Comparison of ENCODE assay signal across 27 cellular contexts in the genomic region with DNA sequence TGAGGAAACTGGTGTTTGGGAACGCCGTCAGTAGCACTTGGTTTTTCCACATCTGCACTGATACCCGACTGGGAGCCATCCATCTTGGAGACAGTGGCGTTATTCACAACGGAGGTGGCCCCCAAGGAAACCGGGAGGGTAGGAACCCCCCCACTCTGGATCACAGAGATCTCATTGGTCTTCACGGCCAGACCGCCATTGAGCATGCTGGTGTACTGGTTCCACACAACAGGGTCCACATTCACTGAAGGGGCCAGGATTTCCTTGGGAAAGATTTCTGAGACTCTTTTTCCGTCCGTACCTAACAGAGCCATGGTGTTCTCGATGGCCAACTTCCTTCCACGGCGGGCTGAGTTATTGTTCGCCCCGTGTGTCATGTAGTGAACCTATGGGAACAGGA. TPM values are rescaled to one million over a fixed set of nuclear protein-coding genes. Genes with fewer than 3 reads are reported as not detected.
"Had no signal": no experiment of that assay in that cellular context is flagged by ENCODE, and none has a peak within 500 bp of the region (broad histone marks: within the 10 kb centered on the region; RNA-seq: fewer than 3 reads in every experiment).

No MANE protein-coding gene starts in this region.

- H3K36me3 ChIP-seq: brain microvascular endothelial cell, esophagus squamous epithelium, gastroesophageal sphincter, heart right ventricle had no signal

- H3K9me3 Mint-ChIP-seq: activated CD8-positive, alpha-beta T cell treated with anti-CD3 and anti-CD28 coated beads for 36 hours; activated T-cell treated with anti-CD3 and anti-CD28 coated beads, Interleukin-2, amount 50 U/mL, for 4 hours; activated T-helper 17 cell treated with anti-CD3 and anti-CD28 coated beads, Interleukin-2, amount 50 U/mL, for 72 hours; central memory CD8-positive, alpha-beta T cell; dendritic cell treated with granulocyte-macrophage colony-stimulating factor and Interleukin-4, amounts not matched to agents 40 ng/mL and 50 ng/mL, for 4 days had no signal

- H3K27ac ChIP-seq: brain microvascular endothelial cell, coronary artery, dorsolateral prefrontal cortex, epithelial cell of prostate, esophagus squamous epithelium, gastroesophageal sphincter, heart right ventricle had no signal

- H3K27me3 Mint-ChIP-seq: activated CD8-positive, alpha-beta T cell treated with anti-CD3 and anti-CD28 coated beads for 36 hours; activated naive CD8-positive, alpha-beta T cell; central memory CD8-positive, alpha-beta T cell; dendritic cell treated with granulocyte-macrophage colony-stimulating factor and Interleukin-4, amounts not matched to agents 40 ng/mL and 50 ng/mL, for 4 days had no signal

- H3K36me3 Mint-ChIP-seq: activated naive CD8-positive, alpha-beta T cell had no signal

- H3K27me3 ChIP-seq: brain microvascular endothelial cell, dorsolateral prefrontal cortex, esophagus squamous epithelium, gastroesophageal sphincter had no signal

- DNase-seq: activated CD4-positive, alpha-beta T cell treated with anti-CD3 and anti-CD28 coated beads for 1 hour; activated CD4-positive, alpha-beta T cell treated with anti-CD3 and anti-CD28 coated beads for 48 hours; activated CD4-positive, alpha-beta T cell treated with anti-CD3 and anti-CD28 coated beads, Interleukin-2, amount 50 U/mL, for 1 hour; activated CD4-positive, alpha-beta T cell treated with anti-CD3 and anti-CD28 coated beads, Interleukin-2, amount 50 U/mL, for 48 hours; activated CD8-positive, alpha-beta memory T cell treated with anti-CD3 and anti-CD28 coated beads for 24 hours; activated CD8-positive, alpha-beta T cell treated with anti-CD3 and anti-CD28 coated beads for 36 hours; activated effector memory CD4-positive, alpha-beta T cell treated with Interleukin-2 at 50 U/mL for 16 hours; activated gamma-delta T cell treated with Interleukin-2 at 50 U/mL for 16 hours; activated naive CD4-positive, alpha-beta T cell treated with anti-CD3 and anti-CD28 coated beads, Interleukin-2, amount 50 U/mL, for 16 hours; activated naive CD4-positive, alpha-beta T cell treated with Interleukin-2 at 50 U/mL for 16 hours; activated T-cell treated with anti-CD3 and anti-CD28 coated beads, Interleukin-2, amount 50 U/mL, for 4 hours; amniotic stem cell; anterior cingulate cortex; brain microvascular endothelial cell; dorsolateral prefrontal cortex; effector memory CD4-positive, alpha-beta T cell; esophagus squamous epithelium; foreskin melanocyte; heart right ventricle; T-helper 2 cell had no signal

- H3K4me1 Mint-ChIP-seq: activated T-helper 17 cell treated with anti-CD3 and anti-CD28 coated beads, Interleukin-2, amount 50 U/mL, for 72 hours; central memory CD8-positive, alpha-beta T cell had no signal

- H3K27ac Mint-ChIP-seq: activated CD8-positive, alpha-beta T cell treated with anti-CD3 and anti-CD28 coated beads for 36 hours; activated naive CD8-positive, alpha-beta T cell; activated T-helper 17 cell treated with anti-CD3 and anti-CD28 coated beads, Interleukin-2, amount 50 U/mL, for 72 hours; dendritic cell treated with granulocyte-macrophage colony-stimulating factor and Interleukin-4, amounts not matched to agents 40 ng/mL and 50 ng/mL, for 4 days had no signal

- ATAC-seq: activated CD8-positive, alpha-beta T cell treated with anti-CD3 and anti-CD28 coated beads for 36 hours; activated T-cell treated with anti-CD3 and anti-CD28 coated beads, Interleukin-2, amount 50 U/mL, for 4 hours; activated T-helper 17 cell treated with anti-CD3 and anti-CD28 coated beads, Interleukin-2, amount 50 U/mL, for 72 hours; gastroesophageal sphincter; heart right ventricle had no signal

- H3K4me3 ChIP-seq: coronary artery, dorsolateral prefrontal cortex, esophagus squamous epithelium, gastroesophageal sphincter, heart right ventricle had no signal

- H3K4me1 ChIP-seq: esophagus squamous epithelium, gastroesophageal sphincter, heart right ventricle had no signal

- H3K4me3 Mint-ChIP-seq: activated CD8-positive, alpha-beta T cell treated with anti-CD3 and anti-CD28 coated beads for 36 hours; activated naive CD8-positive, alpha-beta T cell; activated T-cell treated with anti-CD3 and anti-CD28 coated beads, Interleukin-2, amount 50 U/mL, for 4 hours; activated T-helper 17 cell treated with anti-CD3 and anti-CD28 coated beads, Interleukin-2, amount 50 U/mL, for 72 hours; central memory CD8-positive, alpha-beta T cell; dendritic cell treated with granulocyte-macrophage colony-stimulating factor and Interleukin-4, amounts not matched to agents 40 ng/mL and 50 ng/mL, for 4 days had no signal

RNA-seq across cellular contexts. Expression of gene SALL4, which starts 18.0 kb away (rescaled TPM):
- total RNA-seq: gastroesophageal sphincter had no signal
